In genomic region chr7:112665709-112666108, GRCh38 we compare ENCODE assay signal across 15 cellular contexts.
DNase-seq lines count a peak whose midpoint lies in the region; ATAC-seq, FAIRE-seq and TF ChIP-seq lines count a peak whose summit lies in the region.
"Had no signal": no experiment of that assay in that cellular context is flagged by ENCODE, and none has a peak within 500 bp of the region (broad histone marks: within the 10 kb centered on the region; RNA-seq: fewer than 3 reads in every experiment).

No MANE protein-coding gene starts in this region.

- no peak overlapping the region for H3K4me3 ChIP-seq in cardiac muscle cell
- H3K4me3 ChIP-seq in lower lobe of right lung: no peak overlapping the region
- H3K4me3 ChIP-seq: skin epidermis had no signal

- H3K36me3 ChIP-seq in cardiac muscle cell (no peaks in the 10 kb centered on the region), lower lobe of right lung (no peaks in the 10 kb centered on the region)

- H3K4me3 Mint-ChIP-seq in WTC11: no peak overlapping the region
- H3K4me3 Mint-ChIP-seq: B cell; stimulated activated memory B cell treated with anti-CD40 and anti-IgM and Interleukin-4, amounts not matched to agents 10 μg/mL and 1 μg/mL and 100 μg/mL, for 72 hours had no signal

- POLR2A ChIA-PET in WTC11 (lab: Charles Lee): no interaction called here

- H3K9me3 Mint-ChIP-seq in WTC11: peaks cover 9% of the 10 kb centered on the region
- H3K9me3 Mint-ChIP-seq: stimulated activated memory B cell treated with anti-CD40 and anti-IgM and Interleukin-4, amounts not matched to agents 10 μg/mL and 1 μg/mL and 100 μg/mL, for 72 hours had no signal

- peak; percentile 82 for ATAC-seq in WTC11
- ATAC-seq in lower lobe of right lung: no peak
- ATAC-seq: stimulated activated memory B cell treated with anti-CD40 and anti-IgM and Interleukin-4, amounts not matched to agents 10 μg/mL and 1 μg/mL and 100 μg/mL, for 72 hours had no signal

- FAIRE-seq in HTR-8/SVneo (lab: Jason Lieb, UNC): no peak
- FAIRE-seq: kidney had no signal

- H3K27me3 ChIP-seq in cardiac muscle cell: no peaks in the 10 kb centered on the region
- no peaks in the 10 kb centered on the region for H3K27me3 ChIP-seq in lower lobe of right lung (ENCODE audit: low read depth)

- H3K27me3 Mint-ChIP-seq in WTC11 (ENCODE audit: low read depth): no peaks in the 10 kb centered on the region
- H3K27me3 Mint-ChIP-seq: B cell; stimulated activated memory B cell treated with anti-CD40 and anti-IgM and Interleukin-4, amounts not matched to agents 10 μg/mL and 1 μg/mL and 100 μg/mL, for 72 hours had no signal

- DNase-seq in cardiac muscle cell (ENCODE audit: low read depth in 1 of 2, low spot score in 1 of 2) (peak; percentile 7 to 71), cardiac septum (ENCODE audit: low spot score) (no peak), WTC11 (ENCODE audit: low spot score) (peak; percentile 25), hepatic stellate cell (ENCODE audit: low spot score) (peak; percentile 6), lower lobe of right lung (no peak), HTR-8/SVneo (ENCODE audit: insufficient read length, low spot score) (no peak), middle frontal gyrus (ENCODE audit: extremely low spot score, low spot score) (no peak), T-helper 9 cell (no peak)
- DNase-seq: activated T-cell treated with anti-CD3 and anti-CD28 coated beads for 4 hours, kidney, NCI-H2029, T-helper 1 cell had no signal

- intact Hi-C loops in cardiac septum (cut with DNase I): no loop called here
- intact Hi-C loops in lower lobe of right lung (cut with DNase I): no loop called here

- H3K4me1 ChIP-seq in cardiac muscle cell (ENCODE audit: low read depth): peaks cover 5% of the 10 kb centered on the region
- no peaks in the 10 kb centered on the region for H3K4me1 ChIP-seq in lower lobe of right lung

- H3K27ac ChIP-seq in cardiac muscle cell (no peak overlapping the region), lower lobe of right lung (no peak overlapping the region)
- H3K27ac ChIP-seq: skin epidermis had no signal

- CTCF ChIA-PET in WTC11 (lab: Charles Lee): interaction anchor here (1.2 kb wide), 1 partner anchor 10 kb away, joined by 4 read pairs; no protein-coding TSS in a partner anchor

- no peaks in the 10 kb centered on the region for H3K36me3 Mint-ChIP-seq in WTC11
- H3K36me3 Mint-ChIP-seq: stimulated activated memory B cell treated with anti-CD40 and anti-IgM and Interleukin-4, amounts not matched to agents 10 μg/mL and 1 μg/mL and 100 μg/mL, for 72 hours had no signal

- peaks cover 8% of the 10 kb centered on the region; the same call in 1 of the 2 replicates for H3K4me1 Mint-ChIP-seq in WTC11
- H3K4me1 Mint-ChIP-seq: B cell; stimulated activated memory B cell treated with anti-CD40 and anti-IgM and Interleukin-4, amounts not matched to agents 10 μg/mL and 1 μg/mL and 100 μg/mL, for 72 hours had no signal

- H3K27ac Mint-ChIP-seq in WTC11: no peak overlapping the region
- H3K27ac Mint-ChIP-seq: B cell; stimulated activated memory B cell treated with anti-CD40 and anti-IgM and Interleukin-4, amounts not matched to agents 10 μg/mL and 1 μg/mL and 100 μg/mL, for 72 hours had no signal

- peak; percentile 4 for TF ChIP-seq CTCF in cardiac muscle cell (IDR thresholded peaks at IDR 0.05; ENCODE audit: low read depth, low read length)
- no peak for TF ChIP-seq CTCF in WTC11 (IDR thresholded peaks at IDR 0.05)
- TF ChIP-seq CTCF in lower lobe of right lung (IDR thresholded peaks at IDR 0.05): no peak

- no peaks in the 10 kb centered on the region for H3K9me3 ChIP-seq in cardiac muscle cell (ENCODE audit: low read depth)
- H3K9me3 ChIP-seq in lower lobe of right lung: no peaks in the 10 kb centered on the region

TF ChIP-seq in WTC11, 78 proteins besides CTCF, POLR2A, EP300 and RAD21 (continues in another document):
- no peak for TF ChIP-seq ZNF512 (CRISPR knock-in tag; IDR thresholded peaks at IDR 0.05; ENCODE audit: borderline replicate concordance)
- TF ChIP-seq ATF3 (CRISPR knock-in tag; conservative IDR thresholded peaks at IDR 0.05): no peak
- TF ChIP-seq FOXK1 (CRISPR knock-in tag; IDR thresholded peaks at IDR 0.05): no peak
- no peak for TF ChIP-seq NR2C2 (CRISPR knock-in tag; IDR thresholded peaks at IDR 0.05)
- TF ChIP-seq IRF2 (CRISPR knock-in tag; IDR thresholded peaks at IDR 0.05; ENCODE audit: borderline replicate concordance, low read depth): no peak
- no peak for TF ChIP-seq ATF2 (CRISPR knock-in tag; IDR thresholded peaks at IDR 0.05; ENCODE audit: borderline replicate concordance, low read depth)
- TF ChIP-seq ZNF425 (CRISPR knock-in tag; conservative IDR thresholded peaks at IDR 0.05): no peak
- TF ChIP-seq RORB (CRISPR knock-in tag; IDR thresholded peaks at IDR 0.05): no peak
- TF ChIP-seq ESRRA (CRISPR knock-in tag; IDR thresholded peaks at IDR 0.05; ENCODE audit: borderline replicate concordance): no peak
- no peak for TF ChIP-seq TEAD1 (CRISPR knock-in tag; IDR thresholded peaks at IDR 0.05)
- TF ChIP-seq USF2 (CRISPR knock-in tag; IDR thresholded peaks at IDR 0.05): no peak
- no peak for TF ChIP-seq PREB (CRISPR knock-in tag; IDR thresholded peaks at IDR 0.05; ENCODE audit: borderline replicate concordance)
- TF ChIP-seq FOXJ3 (CRISPR knock-in tag; IDR thresholded peaks at IDR 0.05; ENCODE audit: borderline replicate concordance): no peak
- no peak for TF ChIP-seq TCF7 (CRISPR knock-in tag; IDR thresholded peaks at IDR 0.05; ENCODE audit: low read depth)

Comparison
In these comparisons a context has a peak if more than half of its experiments do, and no peak if none do; other contexts are left out.
1. DNase-seq: peak in cardiac muscle cell (2 of 2), WTC11 (single experiment) and hepatic stellate cell (single experiment); none in cardiac septum (single experiment), lower lobe of right lung (single experiment), HTR-8/SVneo (single experiment), middle frontal gyrus (single experiment) and T-helper 9 cell (single experiment).